ENCODE assay signal across 24 cellular contexts in genomic region chr11:37505406-37505805, GRCh38.
DNase-seq lines count a peak whose midpoint lies in the region; FAIRE-seq and TF ChIP-seq lines count a peak whose summit lies in the region.
"Had no signal": no experiment of that assay in that cellular context is flagged by ENCODE, and none has a peak within 500 bp of the region (broad histone marks: within the 10 kb centered on the region; RNA-seq: fewer than 3 reads in every experiment).

No MANE protein-coding gene starts in this region.

- H3K79me2 ChIP-seq in hepatocyte (no peaks in the 10 kb centered on the region), Karpas-422 (ENCODE audit: low read length) (no peaks in the 10 kb centered on the region)

- FAIRE-seq in RCC 7860 (lab: Jason Lieb, UNC), result no peak
- FAIRE-seq: GM12891, K562 had no signal

- no peak for DNase-seq in HFFc6
- DNase-seq in RCC 7860 (ENCODE audit: low spot score), result peak; percentile 18
- DNase-seq in hepatocyte (ENCODE audit: low spot score), result no peak
- DNase-seq in osteocyte (ENCODE audit: extremely low spot score, unreplicated experiment), result no peak
- DNase-seq in NCI-H2107 (lab: John Stamatoyannopoulos, UW), result no peak
- no peak for DNase-seq in Karpas-422
- no peak for DNase-seq in midbrain (lab: John Stamatoyannopoulos, UW)
- no peak for DNase-seq in activated naive CD4-positive, alpha-beta T cell treated with Interleukin-2 at 50 U/mL for 16 hours
- DNase-seq: activated CD4-positive, alpha-beta T cell treated with anti-CD3 and anti-CD28 coated beads, Interleukin-2, amount 10 ng/mL, durations not matched to agents 7 days and 5 days; activated CD8-positive, alpha-beta memory T cell treated with anti-CD3 and anti-CD28 coated beads, Interleukin-2, amount 50 U/mL, for 4 hours; amygdala; cerebellar nuclear complex; DMS153; effector memory CD4-positive, alpha-beta T cell; NCI-H1092 treated with DMSO at 0.1 percent for 48 hours; NCI-H2081 treated with DMSO at 0.1 percent for 48 hours; NCI-H524; SIG-M5 had no signal

- H2AFZ ChIP-seq in hepatocyte (no peak overlapping the region), Karpas-422 (ENCODE audit: low read length) (no peak overlapping the region)

- H3K4me3 ChIP-seq in hepatocyte, result no peak overlapping the region
- no peak overlapping the region for H3K4me3 ChIP-seq in Karpas-422 (ENCODE audit: low read length)
- H3K4me3 ChIP-seq: HAP-1, K562, suprapubic skin had no signal

- H3K4me1 ChIP-seq in hepatocyte (ENCODE audit: insufficient read depth), result peaks cover 24% of the 10 kb centered on the region
- no peaks in the 10 kb centered on the region for H3K4me1 ChIP-seq in Karpas-422 (ENCODE audit: low read length)
- H3K4me1 ChIP-seq: suprapubic skin had no signal

- H3K36me3 ChIP-seq in hepatocyte (replicated peaks; ENCODE audit: insufficient read depth, low read depth), result no peaks in the 10 kb centered on the region
- no peaks in the 10 kb centered on the region for H3K36me3 ChIP-seq in Karpas-422 (ENCODE audit: insufficient read depth, low read length)
- H3K36me3 ChIP-seq: HAP-1, suprapubic skin had no signal

- H3K9me3 ChIP-seq in hepatocyte (ENCODE audit: low read depth) (no peaks in the 10 kb centered on the region), Karpas-422 (ENCODE audit: low read length) (peaks cover 26% of the 10 kb centered on the region)
- H3K9me3 ChIP-seq: HAP-1, suprapubic skin had no signal

- H3K9ac ChIP-seq in Karpas-422 (ENCODE audit: low read length), result no peak overlapping the region

- peak overlapping the region; percentile 82 for H3K27ac Mint-ChIP-seq in HFFc6
- H3K27ac Mint-ChIP-seq in osteocyte (ENCODE audit: unreplicated experiment), result peak overlapping the region; percentile 4
- H3K27ac Mint-ChIP-seq: activated CD4-positive, alpha-beta T cell treated with anti-CD3 and anti-CD28 coated beads, Interleukin-2, amount 10 ng/mL, durations not matched to agents 7 days and 5 days; natural killer cell treated with Interleukin-12 subunit alpha and Interleukin-12 subunit beta and Interleukin-15 and Interleukin-18, amount 100 ng/mL, for 72 hours; T-helper 1 cell treated with Interleukin-12 subunit alpha and Interleukin-12 subunit beta and Interleukin-4 antibody, amounts not matched to agents 30 μg/mL and 1 μg/mL, for 36 hours had no signal

- peak overlapping the region; percentile 35 for H3K4me2 ChIP-seq in hepatocyte
- no peak overlapping the region for H3K4me2 ChIP-seq in Karpas-422 (ENCODE audit: low read depth, low read length, poor library complexity, severe bottlenecking)

- H3K27me3 ChIP-seq in hepatocyte, result no peaks in the 10 kb centered on the region
- no peaks in the 10 kb centered on the region for H3K27me3 ChIP-seq in Karpas-422 (ENCODE audit: low read length)
- H3K27me3 ChIP-seq: suprapubic skin had no signal

- H3K27ac ChIP-seq in hepatocyte (peak overlapping the region; percentile 85), Karpas-422 (ENCODE audit: low read length) (no peak overlapping the region)
- H3K27ac ChIP-seq: suprapubic skin had no signal

- H3K4me3 Mint-ChIP-seq in HFFc6 (peak overlapping the region; percentile 16), osteocyte (ENCODE audit: unreplicated experiment) (no peak overlapping the region)
- H3K4me3 Mint-ChIP-seq: activated CD4-positive, alpha-beta T cell treated with anti-CD3 and anti-CD28 coated beads, Interleukin-2, amount 10 ng/mL, durations not matched to agents 7 days and 5 days; natural killer cell treated with Interleukin-12 subunit alpha and Interleukin-12 subunit beta and Interleukin-15 and Interleukin-18, amount 100 ng/mL, for 72 hours; T-helper 1 cell treated with Interleukin-12 subunit alpha and Interleukin-12 subunit beta and Interleukin-4 antibody, amounts not matched to agents 30 μg/mL and 1 μg/mL, for 36 hours had no signal

- H3K4me1 Mint-ChIP-seq in HFFc6 (ENCODE audit: low read depth) (peaks cover 87% of the 10 kb centered on the region), osteocyte (ENCODE audit: unreplicated experiment) (peaks cover 24% of the 10 kb centered on the region)

- H3K36me3 Mint-ChIP-seq in HFFc6 (ENCODE audit: low read depth) (peaks cover 5% of the 10 kb centered on the region; the same call in 1 of the 2 replicates), osteocyte (ENCODE audit: unreplicated experiment) (no peaks in the 10 kb centered on the region)
- H3K36me3 Mint-ChIP-seq: natural killer cell treated with Interleukin-12 subunit alpha and Interleukin-12 subunit beta and Interleukin-15 and Interleukin-18, amount 100 ng/mL, for 72 hours had no signal

- H3K9me2 ChIP-seq in hepatocyte (replicated peaks; ENCODE audit: insufficient read depth), result no peaks in the 10 kb centered on the region
- H3K9me2 ChIP-seq in Karpas-422 (replicated peaks; ENCODE audit: insufficient read depth, low read length), result no peaks in the 10 kb centered on the region

- H4K20me1 ChIP-seq in hepatocyte (ENCODE audit: insufficient read depth, poor library complexity, severe bottlenecking), result no peaks in the 10 kb centered on the region
- no peaks in the 10 kb centered on the region for H4K20me1 ChIP-seq in Karpas-422 (ENCODE audit: insufficient read depth, low read depth, low read length)

- H3K9me3 Mint-ChIP-seq in HFFc6, result no peaks in the 10 kb centered on the region
- no peaks in the 10 kb centered on the region for H3K9me3 Mint-ChIP-seq in osteocyte (ENCODE audit: unreplicated experiment)
- H3K9me3 Mint-ChIP-seq: natural killer cell treated with Interleukin-12 subunit alpha and Interleukin-12 subunit beta and Interleukin-15 and Interleukin-18, amount 100 ng/mL, for 72 hours had no signal

- TF ChIP-seq CTCF in HFFc6 (IDR thresholded peaks at IDR 0.05) (no peak), hepatocyte (IDR thresholded peaks at IDR 0.05; ENCODE audit: poor library complexity) (no peak), osteocyte (IDR thresholded peaks at IDR 0.05) (no peak)

- peaks cover 1% of the 10 kb centered on the region; the same call in 1 of the 2 replicates for H3K27me3 Mint-ChIP-seq in HFFc6 (ENCODE audit: insufficient read depth)
- H3K27me3 Mint-ChIP-seq in osteocyte (ENCODE audit: unreplicated experiment), result no peaks in the 10 kb centered on the region
- H3K27me3 Mint-ChIP-seq: activated CD4-positive, alpha-beta T cell treated with anti-CD3 and anti-CD28 coated beads, Interleukin-2, amount 10 ng/mL, durations not matched to agents 7 days and 5 days had no signal

- 41% methylated on average over 4 of the region's 4 CpGs for WGBS in hepatocyte (ENCODE audit: low lambda C conversion rate, missing lambda C conversion rate)
